22 cellular contexts compared by ENCODE assay signal in the genomic region with DNA sequence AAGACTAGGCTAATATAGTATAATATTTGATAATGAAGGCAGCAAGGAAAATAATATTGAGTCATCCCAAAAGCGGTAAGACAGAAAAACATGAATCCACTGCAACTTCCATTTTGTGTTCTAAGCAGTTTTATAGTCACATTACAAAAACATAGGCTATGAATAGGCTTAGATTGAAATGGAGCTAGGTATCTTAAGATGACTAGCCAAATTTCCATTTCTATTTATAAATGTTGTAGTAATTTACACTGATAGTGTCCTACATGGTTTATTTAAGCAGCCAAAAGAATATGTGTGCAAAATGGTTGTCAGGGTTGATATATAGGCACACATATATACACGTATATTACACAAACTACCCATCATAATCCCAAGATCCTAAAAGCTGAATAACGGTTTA.
DNase-seq lines count a peak whose midpoint lies in the region; ATAC-seq and TF ChIP-seq lines count a peak whose summit lies in the region.
"Had no signal": no experiment of that assay in that cellular context is flagged by ENCODE, and none has a peak within 500 bp of the region (broad histone marks: within the 10 kb centered on the region; RNA-seq: fewer than 3 reads in every experiment).

No MANE protein-coding gene starts in this region.

- peaks cover 65% of the 10 kb centered on the region for H3K36me3 ChIP-seq in left ventricle myocardium inferior
- H3K36me3 ChIP-seq in gastrocnemius medialis = peaks cover 0 to 21% of the 10 kb centered on the region in 2 donors
- H3K36me3 ChIP-seq in upper lobe of right lung = peaks cover 82% of the 10 kb centered on the region

- H3K27me3 ChIP-seq in left ventricle myocardium inferior (ENCODE audit: low read depth) (no peaks in the 10 kb centered on the region), gastrocnemius medialis (no peaks in the 10 kb centered on the region), upper lobe of right lung (no peaks in the 10 kb centered on the region)
- H3K27me3 ChIP-seq: BE2C, BLaER1 had no signal

- H3K9me3 ChIP-seq in left ventricle myocardium inferior (replicated peaks) (no peaks in the 10 kb centered on the region), gastrocnemius medialis (no peaks in the 10 kb centered on the region), upper lobe of right lung (no peaks in the 10 kb centered on the region)
- H3K9me3 ChIP-seq: BE2C, BLaER1 had no signal

- no peak for TF ChIP-seq CTCF in left ventricle myocardium inferior (IDR thresholded peaks at IDR 0.05; ENCODE audit: borderline replicate concordance)
- no peak for TF ChIP-seq CTCF in gastrocnemius medialis (IDR thresholded peaks at IDR 0.05 in 4 of 5, conservative IDR thresholded peaks at IDR 0.05 in 1 of 5)
- TF ChIP-seq CTCF in upper lobe of right lung (IDR thresholded peaks at IDR 0.05) = no peak

- no peak overlapping the region for H3K27ac ChIP-seq in left ventricle myocardium inferior (replicated peaks)
- peak overlapping the region; percentile 52 to 80 (median 56) for H3K27ac ChIP-seq in gastrocnemius medialis
- no peak overlapping the region for H3K27ac ChIP-seq in upper lobe of right lung
- H3K27ac ChIP-seq: 22Rv1, BLaER1 had no signal

- DNase-seq in left ventricle myocardium superior = no peak
- DNase-seq in left ventricle myocardium inferior = no peak
- DNase-seq in gastrocnemius medialis = no peak
- DNase-seq in upper lobe of right lung = no peak
- DNase-seq: ACHN; BE2C; C1 segment of cervical spinal cord; CD4-positive, alpha-beta memory T cell; CD4-positive, CD25-positive, alpha-beta regulatory T cell; CD8-positive, alpha-beta memory T cell; COR-L47; DMS 273 treated with DMSO at 0.1 percent for 48 hours; DMS153; DMS53; DMS79; DND-41; EL; GDM1 had no signal

- H3K4me3 ChIP-seq in left ventricle myocardium inferior (no peak overlapping the region), gastrocnemius medialis (no peak overlapping the region), upper lobe of right lung (no peak overlapping the region)
- H3K4me3 ChIP-seq: BLaER1, GM12878 had no signal

- ATAC-seq in left ventricle myocardium superior (peak; percentile 55), gastrocnemius medialis (peak; percentile 20 to 87), HG03039 (IDR thresholded peaks at IDR 0.05; ENCODE audit: unreplicated experiment) (no peak), upper lobe of right lung (no peak)
- ATAC-seq: GM12878 had no signal

- intact Hi-C loops in left ventricle myocardium superior (cut with micrococcal nuclease) (no loop called here), left ventricle myocardium inferior (cut with micrococcal nuclease) (no loop called here), gastrocnemius medialis (cut with DNase I; ENCODE audit: low total_unique reads) (no loop called here), upper lobe of right lung (cut with DNase I) (no loop called here)

- H3K4me1 ChIP-seq in left ventricle myocardium inferior (peaks cover 36% of the 10 kb centered on the region), gastrocnemius medialis (peaks cover 30 to 46% of the 10 kb centered on the region in 2 donors), upper lobe of right lung (no peaks in the 10 kb centered on the region)
- H3K4me1 ChIP-seq: BLaER1 had no signal

- no peak for TF ChIP-seq POLR2A in gastrocnemius medialis (IDR thresholded peaks at IDR 0.05)

- in situ Hi-C loops in gastrocnemius medialis (cut with MboI; ENCODE audit: low sequenced_read_pairs in 4 of 4) = no loop called here

Comparison
In these comparisons a context has a peak if more than half of its experiments do, and no peak if none do; other contexts are left out.
1. ATAC-seq: peak in left ventricle myocardium superior (single experiment) and gastrocnemius medialis (2 of 2); none in HG03039 (single experiment) and upper lobe of right lung (single experiment).
2. H3K27ac ChIP-seq: peak in gastrocnemius medialis (4 of 4); none in left ventricle myocardium inferior (single experiment) and upper lobe of right lung (single experiment).